Comparison of ENCODE assay signal across 20 cellular contexts in genomic region chr17:31575043-31575442, GRCh38.
"Had no signal": no experiment of that assay in that cellular context is flagged by ENCODE, and none has a peak within 500 bp of the region (broad histone marks: within the 10 kb centered on the region; RNA-seq: fewer than 3 reads in every experiment).

No MANE protein-coding gene starts in this region.

- H3K4me2 ChIP-seq: KMS-11 had no signal

- H3K4me1 Mint-ChIP-seq: activated CD4-positive, alpha-beta T cell treated with anti-CD3 and anti-CD28 coated beads, Interleukin-2, amount 10 ng/mL, durations not matched to agents 7 days and 5 days; activated naive CD8-positive, alpha-beta T cell treated with anti-CD3 and anti-CD28 coated beads for 36 hours; T-helper 17 cell had no signal

- H3K9me3 Mint-ChIP-seq: activated CD4-positive, alpha-beta memory T cell treated with anti-CD3 and anti-CD28 coated beads for 36 hours; activated CD4-positive, alpha-beta T cell treated with anti-CD3 and anti-CD28 coated beads, Interleukin-2, amount 10 ng/mL, durations not matched to agents 7 days and 5 days; activated naive CD4-positive, alpha-beta T cell treated with anti-CD3 and anti-CD28 coated beads for 36 hours; activated naive CD8-positive, alpha-beta T cell treated with anti-CD3 and anti-CD28 coated beads for 36 hours; activated T-cell treated with anti-CD3 and anti-CD28 coated beads, Interleukin-2, amount 50 U/mL, for 4 hours; WTC11 had no signal

- ATAC-seq: activated T-cell treated with anti-CD3 and anti-CD28 coated beads, Interleukin-2, amount 50 U/mL, for 4 hours; PC-3; T-helper 17 cell; WTC11 had no signal

- H3K27ac Mint-ChIP-seq: activated CD4-positive, alpha-beta memory T cell treated with anti-CD3 and anti-CD28 coated beads for 36 hours; activated CD4-positive, alpha-beta T cell treated with anti-CD3 and anti-CD28 coated beads, Interleukin-2, amount 10 ng/mL, durations not matched to agents 7 days and 5 days; activated naive CD4-positive, alpha-beta T cell treated with anti-CD3 and anti-CD28 coated beads for 36 hours; activated naive CD8-positive, alpha-beta T cell treated with anti-CD3 and anti-CD28 coated beads for 36 hours; T-helper 17 cell; WTC11 had no signal

- DNase-seq: activated CD4-positive, alpha-beta memory T cell treated with anti-CD3 and anti-CD28 coated beads for 36 hours; activated CD4-positive, alpha-beta T cell treated with anti-CD3 and anti-CD28 coated beads for 1 hour; activated CD4-positive, alpha-beta T cell treated with anti-CD3 and anti-CD28 coated beads, Interleukin-2, amount 10 ng/mL, durations not matched to agents 7 days and 5 days; activated CD8-positive, alpha-beta memory T cell treated with anti-CD3 and anti-CD28 coated beads for 24 hours; activated effector memory CD4-positive, alpha-beta T cell treated with anti-CD3 and anti-CD28 coated beads, Interleukin-2, amount 50 U/mL, for 16 hours; activated naive CD4-positive, alpha-beta T cell treated with anti-CD3 and anti-CD28 coated beads for 36 hours; activated naive CD8-positive, alpha-beta T cell treated with anti-CD3 and anti-CD28 coated beads for 36 hours; activated T-cell treated with anti-CD3 and anti-CD28 coated beads, Interleukin-2, amount 50 U/mL, for 4 hours; cerebellar nuclear complex; NCI-H1092 treated with DMSO at 0.1 percent for 48 hours; NCI-H1436; NCI-H187; NCI-H2081; NCI-H524; PC-3; SIG-M5; T-helper 17 cell; T-helper 9 cell had no signal

- H3K27me3 Mint-ChIP-seq: activated CD4-positive, alpha-beta memory T cell treated with anti-CD3 and anti-CD28 coated beads for 36 hours; activated CD4-positive, alpha-beta T cell treated with anti-CD3 and anti-CD28 coated beads, Interleukin-2, amount 10 ng/mL, durations not matched to agents 7 days and 5 days; activated naive CD8-positive, alpha-beta T cell treated with anti-CD3 and anti-CD28 coated beads for 36 hours had no signal

- H3K27ac ChIP-seq: KMS-11 had no signal

- H3K36me3 Mint-ChIP-seq: activated CD4-positive, alpha-beta memory T cell treated with anti-CD3 and anti-CD28 coated beads for 36 hours; activated naive CD8-positive, alpha-beta T cell treated with anti-CD3 and anti-CD28 coated beads for 36 hours; WTC11 had no signal

- H3K4me3 Mint-ChIP-seq: activated CD4-positive, alpha-beta memory T cell treated with anti-CD3 and anti-CD28 coated beads for 36 hours; activated CD4-positive, alpha-beta T cell treated with anti-CD3 and anti-CD28 coated beads, Interleukin-2, amount 10 ng/mL, durations not matched to agents 7 days and 5 days; activated naive CD4-positive, alpha-beta T cell treated with anti-CD3 and anti-CD28 coated beads for 36 hours; activated naive CD8-positive, alpha-beta T cell treated with anti-CD3 and anti-CD28 coated beads for 36 hours; activated T-cell treated with anti-CD3 and anti-CD28 coated beads, Interleukin-2, amount 50 U/mL, for 4 hours; T-helper 17 cell; WTC11 had no signal
